Comparison of ENCODE assay signal across 1 cellular context in genomic region chr17:81040791-81041337, GRCh38.
TF ChIP-seq lines count a peak whose summit lies in the region.

No MANE protein-coding gene starts in this region.

TF ChIP-seq in H1, 55 proteins besides CTCF, POLR2A, EP300 and RAD21:
- TF ChIP-seq TCF12 (IDR thresholded peaks at IDR 0.05; ENCODE audit: low read depth, low read length): no peak
- no peak for TF ChIP-seq RNF2 (IDR thresholded peaks at IDR 0.05; ENCODE audit: borderline replicate concordance, low read depth, low read length, missing control alignments, poor library complexity, severe bottlenecking)
- TF ChIP-seq GABPA (IDR thresholded peaks at IDR 0.05; ENCODE audit: borderline replicate concordance, insufficient read depth, low read length): peak; percentile 74; the same call in 1 of the 2 replicates
